In genomic region chr22:50582562-50583293, GRCh38 we compare ENCODE assay signal across 8 cellular contexts. TPM values are rescaled to one million over a fixed set of nuclear protein-coding genes. Genes with fewer than 3 reads are reported as not detected.
DNase-seq lines count a peak whose midpoint lies in the region; ATAC-seq, FAIRE-seq and TF ChIP-seq lines count a peak whose summit lies in the region.

Gene CHKB (minus strand): TSS chr22:50582849. CDS start chr22:50582781, 68 bp downstream.

- H3K9me2 ChIP-seq in Loucy (replicated peaks; ENCODE audit: low read depth, low read length) = no peaks in the 10 kb centered on the region

- peak within 1 kb of the TSS; percentile 88 for H2AFZ ChIP-seq in Loucy (ENCODE audit: low read length)

- ATAC-seq in naive thymus-derived CD8-positive, alpha-beta T cell = peak; percentile 92 to 94

- H3K27me3 ChIP-seq in Loucy (ENCODE audit: insufficient read depth, low read length, poor library complexity, severe bottlenecking) = no peaks in the 10 kb centered on the region

- FAIRE-seq in H54 (lab: Jason Lieb, UNC) = peak; percentile 58

- H3K4me1 Mint-ChIP-seq in naive thymus-derived CD8-positive, alpha-beta T cell = peaks cover 9 to 39% (median 31%) of the 10 kb centered on the region in 4 donors

- H3K4me1 ChIP-seq in Loucy (ENCODE audit: insufficient read depth, low read length, poor library complexity, severe bottlenecking) = peaks cover 32% of the 10 kb centered on the region

- H3K79me2 ChIP-seq in Loucy (ENCODE audit: insufficient read depth, low read length) = peaks cover 24% of the 10 kb centered on the region

- H3K4me3 Mint-ChIP-seq in naive thymus-derived CD8-positive, alpha-beta T cell = peak within 1 kb of the TSS; percentile 84 to 98 (median 94)

- H3K36me3 Mint-ChIP-seq in naive thymus-derived CD8-positive, alpha-beta T cell = peaks cover 0 to 14% (median 0%) of the 10 kb centered on the region in 3 donors

- H3K9me3 Mint-ChIP-seq in naive thymus-derived CD8-positive, alpha-beta T cell = no peaks in the 10 kb centered on the region

- H3F3A ChIP-seq in Loucy (ENCODE audit: low read depth) = no peaks in the 10 kb centered on the region

- TF ChIP-seq CTCF in Loucy (conservative IDR thresholded peaks at IDR 0.05; ENCODE audit: low read length) (no peak), fibroblast of mammary gland (conservative IDR thresholded peaks at IDR 0.05; ENCODE audit: control insufficient read depth, insufficient read depth, low read depth, low read length) (no peak)

- H3K9ac ChIP-seq in Loucy (ENCODE audit: low read depth, low read length, poor library complexity, severe bottlenecking) = peak within 1 kb of the TSS; percentile 94

- H3K27ac Mint-ChIP-seq in naive thymus-derived CD8-positive, alpha-beta T cell = peak within 1 kb of the TSS; percentile 88 to 98 (median 96)

- peak within 1 kb of the TSS; percentile 97 for H3K4me2 ChIP-seq in Loucy (ENCODE audit: low read depth, low read length, poor library complexity, severe bottlenecking)

- no peaks in the 10 kb centered on the region for H3K36me3 ChIP-seq in Loucy (ENCODE audit: insufficient read depth, low read length)

- POLR2A ChIA-PET in naive thymus-derived CD8-positive, alpha-beta T cell (lab: Charles Lee) = interaction anchor here (1.0 to 3.2 kb wide), 12 partner anchors 10 to 88 kb away, joined by 3 to 51 read pairs (median 8); partner anchors contain the start of genes ARSA, LMF2, NCAPH2 and SCO2

- DNase-seq in EL = peak; percentile 99
- peak; percentile 98 for DNase-seq in H54 (ENCODE audit: insufficient read length, low spot score)
- peak; percentile 98 for DNase-seq in activated T-helper 9 cell treated with anti-CD3 and anti-CD28 coated beads, Interleukin-2, amount 50 U/mL, for 16 hours (ENCODE audit: low read depth)
- DNase-seq in fibroblast of mammary gland (ENCODE audit: low read depth) = peak; percentile 94
- peak; percentile 96 to 99 (median 98) for DNase-seq in naive thymus-derived CD8-positive, alpha-beta T cell
- peak; percentile 94 to 99 (median 97) for DNase-seq in stimulated activated naive CD4-positive, alpha-beta T cell (lab: John Stamatoyannopoulos, UW)

- TF ChIP-seq POLR2A in H54 (IDR thresholded peaks at IDR 0.05; ENCODE audit: low read depth, low read length) (peak; percentile 59), Raji (IDR thresholded peaks at IDR 0.05; ENCODE audit: insufficient read depth, low read depth, low read length) (peak; percentile 73)

- H3K4me3 ChIP-seq in Loucy (ENCODE audit: low read length, poor library complexity, severe bottlenecking) (peak within 1 kb of the TSS; percentile 93), fibroblast of mammary gland (ENCODE audit: control insufficient read depth, low read depth, low read length) (peak within 1 kb of the TSS; percentile 73)

- no peaks in the 10 kb centered on the region for H3K27me3 Mint-ChIP-seq in naive thymus-derived CD8-positive, alpha-beta T cell

- H4K20me1 ChIP-seq in Loucy (ENCODE audit: insufficient read depth, low read length, poor library complexity, severe bottlenecking) = peaks cover 3% of the 10 kb centered on the region

- H3K9me3 ChIP-seq in Loucy (ENCODE audit: insufficient read depth, low read depth, low read length) = no peaks in the 10 kb centered on the region

RNA-seq across cellular contexts. Expression of gene CHKB, which starts in this region (rescaled TPM):
- total RNA-seq in naive thymus-derived CD8-positive, alpha-beta T cell = 100 to 1,000 TPM; 205 to 215 TPM
- 10 to 100 TPM; 23.0 to 26.9 (median 25.1) TPM for polyA plus RNA-seq in naive thymus-derived CD8-positive, alpha-beta T cell

Comparison
In these comparisons a context has a peak if more than half of its experiments do, and no peak if none do; other contexts are left out.
1. Peak in every context shown above with its lines: DNase-seq, ATAC-seq and H3K4me3 ChIP-seq.